Comparison of ENCODE assay signal across 12 cellular contexts in the genomic region with DNA sequence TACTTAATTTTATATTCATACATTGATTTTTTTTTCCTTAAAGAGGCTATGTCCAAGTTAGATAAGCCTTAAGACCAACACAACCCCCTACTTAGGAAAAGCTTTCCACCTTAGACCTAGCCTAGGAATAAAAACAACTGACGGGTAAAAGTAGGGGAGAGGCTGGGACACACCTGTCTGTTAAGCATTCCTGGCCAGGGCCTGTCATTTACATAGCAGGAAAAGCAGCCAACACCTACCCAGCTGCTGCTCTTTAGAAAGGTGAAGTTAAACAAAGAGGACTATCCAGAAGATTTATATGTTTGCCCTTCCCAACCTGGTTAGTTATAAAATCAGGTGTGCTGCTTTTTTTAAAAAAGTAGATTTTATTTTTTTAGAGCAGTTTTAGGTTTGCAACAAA. TPM values are rescaled to one million over a fixed set of nuclear protein-coding genes. Genes with fewer than 3 reads are reported as not detected.
DNase-seq lines count a peak whose midpoint lies in the region; ATAC-seq, FAIRE-seq and TF ChIP-seq lines count a peak whose summit lies in the region.
"Had no signal": no experiment of that assay in that cellular context is flagged by ENCODE, and none has a peak within 500 bp of the region (broad histone marks: within the 10 kb centered on the region; RNA-seq: fewer than 3 reads in every experiment).

No MANE protein-coding gene starts in this region.

- no peaks in the 10 kb centered on the region for H3K9me2 ChIP-seq in OCI-LY1 (ENCODE audit: low read depth, low read length)

- H3K79me2 ChIP-seq in OCI-LY1 (ENCODE audit: insufficient read depth, low read length) = no peaks in the 10 kb centered on the region

- no peaks in the 10 kb centered on the region for H3F3A ChIP-seq in OCI-LY1 (ENCODE audit: insufficient read depth, low read length)

- no peaks in the 10 kb centered on the region for H3K27me3 Mint-ChIP-seq in type B pancreatic cell
- H3K27me3 Mint-ChIP-seq: activated T-cell treated with anti-CD3 and anti-CD28 coated beads, Interleukin-2, amount 50 U/mL, for 24 hours had no signal

- TF ChIP-seq CTCF in OCI-LY1 (IDR thresholded peaks at IDR 0.05; ENCODE audit: low read length) (no peak), type B pancreatic cell (conservative IDR thresholded peaks at IDR 0.05) (no peak)

- H3K27ac Mint-ChIP-seq in type B pancreatic cell = peak overlapping the region; percentile 93
- H3K27ac Mint-ChIP-seq: activated T-cell treated with anti-CD3 and anti-CD28 coated beads, Interleukin-2, amount 50 U/mL, for 24 hours had no signal

- H3K4me3 Mint-ChIP-seq in type B pancreatic cell = peak overlapping the region; percentile 53
- H3K4me3 Mint-ChIP-seq: activated T-cell treated with anti-CD3 and anti-CD28 coated beads, Interleukin-2, amount 50 U/mL, for 24 hours had no signal

- intact Hi-C loops in Right ventricle myocardium superior (cut with DNase I) = no loop called here

- peaks cover 7% of the 10 kb centered on the region for H3K9me3 Mint-ChIP-seq in type B pancreatic cell
- H3K9me3 Mint-ChIP-seq: activated T-cell treated with anti-CD3 and anti-CD28 coated beads, Interleukin-2, amount 50 U/mL, for 24 hours had no signal

- H3K36me3 Mint-ChIP-seq in type B pancreatic cell = peaks cover 12% of the 10 kb centered on the region

- H3K4me1 ChIP-seq in OCI-LY1 (ENCODE audit: insufficient read depth, low read length, severe bottlenecking) = peaks cover 27% of the 10 kb centered on the region

- no peak for FAIRE-seq in H54 (lab: Jason Lieb, UNC)
- FAIRE-seq: D721Med, K562 had no signal

- peaks cover 6% of the 10 kb centered on the region; the same call in 1 of the 2 replicates for H3K9me3 ChIP-seq in OCI-LY1 (ENCODE audit: low read length)
- H3K9me3 ChIP-seq: ovary had no signal

- H3K4me2 ChIP-seq in OCI-LY1 (ENCODE audit: low read length) = peak overlapping the region; percentile 71

- peak overlapping the region; percentile 62 for H3K9ac ChIP-seq in OCI-LY1 (ENCODE audit: low read length)

- no peaks in the 10 kb centered on the region for H3K36me3 ChIP-seq in OCI-LY1 (ENCODE audit: insufficient read depth, low read length)
- H3K36me3 ChIP-seq: ovary had no signal

- ATAC-seq in Right ventricle myocardium superior (ENCODE audit: poor library complexity) = no peak
- ATAC-seq: K562 had no signal

- H3K27me3 ChIP-seq in OCI-LY1 (ENCODE audit: insufficient read depth, low read length) = no peaks in the 10 kb centered on the region
- H3K27me3 ChIP-seq: ovary had no signal

- H3K4me3 ChIP-seq in OCI-LY1 (ENCODE audit: low read depth, low read length, poor library complexity, severe bottlenecking) = no peak overlapping the region
- H3K4me3 ChIP-seq: K562, ovary had no signal

- H2AFZ ChIP-seq in OCI-LY1 (ENCODE audit: low read length) = no peak overlapping the region

- TF ChIP-seq POLR2A in H54 (IDR thresholded peaks at IDR 0.05; ENCODE audit: low read depth, low read length) = no peak

- DNase-seq in NCI-H1105 (lab: John Stamatoyannopoulos, UW) (peak; percentile 64), iPS-NIHi11 (ENCODE audit: low spot score) (peak; percentile 55), type B pancreatic cell (ENCODE audit: extremely low spot score, unreplicated experiment) (no peak), H54 (ENCODE audit: insufficient read length, low spot score) (no peak), Right ventricle myocardium superior (no peak), NCI-H524 (lab: John Stamatoyannopoulos, UW) (no peak)
- DNase-seq: activated T-cell treated with anti-CD3 and anti-CD28 coated beads, Interleukin-2, amount 50 U/mL, for 24 hours; ovary; stimulated activated CD4-positive, alpha-beta T cell treated with anti-CD3 and anti-CD28 coated beads, Interleukin-2, amount 100 ng/mL, for 48 hours had no signal

- peak overlapping the region; percentile 97 for H3K27ac ChIP-seq in OCI-LY1 (ENCODE audit: low read depth, low read length, poor library complexity, severe bottlenecking)
- H3K27ac ChIP-seq: ovary had no signal

- H4K20me1 ChIP-seq in OCI-LY1 (ENCODE audit: insufficient read depth, low read length) = no peaks in the 10 kb centered on the region

- peaks cover 36% of the 10 kb centered on the region for H3K4me1 Mint-ChIP-seq in type B pancreatic cell (ENCODE audit: unreplicated experiment)

RNA-seq across cellular contexts. Expression of a gene that starts 29.1 kb away (rescaled TPM):
- total RNA-seq in type B pancreatic cell (ENCODE audit: low replicate concordance) (3.6 and 6.0 TPM in 2 replicates), Right ventricle myocardium superior (0.73 TPM)

Comparison
In these comparisons a context has a peak if more than half of its experiments do, and no peak if none do; other contexts are left out.
1. DNase-seq: peak in NCI-H1105 (single experiment) and iPS-NIHi11 (single experiment); none in type B pancreatic cell (single experiment), H54 (single experiment), Right ventricle myocardium superior (single experiment) and NCI-H524 (0 of 2).